In the genomic region with DNA sequence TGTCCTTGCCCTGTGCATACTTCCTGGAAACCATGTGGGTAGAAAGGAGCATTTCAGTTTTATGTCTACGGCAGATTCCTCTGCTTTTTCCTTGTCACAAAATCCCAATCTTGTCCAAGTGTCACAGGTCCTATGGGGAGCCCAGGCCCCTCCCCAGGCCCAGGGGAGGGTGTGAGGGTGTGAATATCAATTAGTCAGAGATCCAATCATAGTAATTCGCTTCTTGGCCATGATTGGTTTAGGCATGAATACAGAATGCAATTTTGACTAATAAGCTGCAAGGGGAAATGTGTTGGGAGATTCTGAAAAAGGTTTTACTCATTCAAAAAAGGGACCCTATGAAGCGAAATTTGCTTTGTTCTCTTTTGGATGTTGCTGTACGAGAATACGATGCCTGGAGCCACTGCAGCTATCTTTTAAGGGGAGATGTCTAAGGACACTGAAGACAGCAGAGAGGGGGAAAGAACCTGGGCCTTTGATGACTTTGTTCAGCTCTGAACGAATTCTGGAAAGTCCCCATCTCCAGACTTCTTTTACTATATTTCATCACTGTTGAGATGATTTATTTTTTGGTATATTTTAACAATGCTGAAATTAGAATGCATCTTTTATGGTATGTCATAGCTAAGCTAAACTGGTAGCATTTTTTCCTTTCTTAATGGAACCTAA, we compare ENCODE assay signal across 23 cellular contexts. TPM values are rescaled to one million over a fixed set of nuclear protein-coding genes. Genes with fewer than 3 reads are reported as not detected.
DNase-seq lines count a peak whose midpoint lies in the region; ATAC-seq, FAIRE-seq and TF ChIP-seq lines count a peak whose summit lies in the region.
"Had no signal": no experiment of that assay in that cellular context is flagged by ENCODE, and none has a peak within 500 bp of the region (broad histone marks: within the 10 kb centered on the region; RNA-seq: fewer than 3 reads in every experiment).

No MANE protein-coding gene starts in this region.

- H3K4me3 Mint-ChIP-seq in activated T-cell treated with anti-CD3 and anti-CD28 coated beads, Interleukin-2, amount 50 U/mL, for 4 hours = no peak overlapping the region
- no peak overlapping the region for H3K4me3 Mint-ChIP-seq in activated T-cell treated with anti-CD3 and anti-CD28 coated beads, Interleukin-2, amount 50 U/mL, for 24 hours
- H3K4me3 Mint-ChIP-seq in CD4-positive, alpha-beta memory T cell = no peak overlapping the region
- H3K4me3 Mint-ChIP-seq: HFFc6 had no signal

- no peak for TF ChIP-seq RAD21 in GM12878 (IDR thresholded peaks at IDR 0.05; ENCODE audit: insufficient read depth, low read depth, low read length)

- peaks cover 42% of the 10 kb centered on the region for H3K4me1 Mint-ChIP-seq in activated T-cell treated with anti-CD3 and anti-CD28 coated beads, Interleukin-2, amount 50 U/mL, for 4 hours (ENCODE audit: low read depth)
- peaks cover 54% of the 10 kb centered on the region for H3K4me1 Mint-ChIP-seq in activated T-cell treated with anti-CD3 and anti-CD28 coated beads, Interleukin-2, amount 50 U/mL, for 24 hours (ENCODE audit: low read depth)
- H3K4me1 Mint-ChIP-seq in CD4-positive, alpha-beta memory T cell = peaks cover 39 to 67% (median 49%) of the 10 kb centered on the region in 4 donors

- WGBS in GM12878 (ENCODE audit: insufficient coverage, insufficient replicate concordance, low lambda C conversion rate, missing lambda C conversion rate) = 5% methylated on average over 6 of the region's 6 CpGs

- RAD21 ChIA-PET in GM12878 (lab: Charles Lee; ENCODE audit: unreplicated experiment) = interaction anchor here (1.0 to 5.3 kb wide), 10 partner anchors 15 to 91 kb away, joined by 3 to 25 read pairs (median 8); a partner anchor contains a TSS

- SMC1A ChIA-PET in GM12878 (lab: Charles Lee; ENCODE audit: uncharacterized antibody, unreplicated experiment) = interaction anchor here (0.8 to 6.2 kb wide), 9 partner anchors 10 to 42 kb away, joined by 3 to 42 read pairs (median 13); no protein-coding TSS in a partner anchor

- H3K79me2 ChIP-seq in GM12878 (ENCODE audit: control insufficient read depth, insufficient read depth, low read length) = no peaks in the 10 kb centered on the region

- H3K4me1 ChIP-seq in CD4-positive, alpha-beta memory T cell (ENCODE audit: insufficient read depth, low read length) = peaks cover 33% of the 10 kb centered on the region
- H3K4me1 ChIP-seq in GM12878 (ENCODE audit: control insufficient read depth, insufficient read depth, low read length) (no peaks in the 10 kb centered on the region), rectal smooth muscle tissue (ENCODE audit: control insufficient read depth, insufficient read depth, low read length) (peaks cover 63% of the 10 kb centered on the region)

- no peaks in the 10 kb centered on the region for H3K9me3 ChIP-seq in CD4-positive, alpha-beta memory T cell (ENCODE audit: control insufficient read depth in 1 of 2, low read length in 2 of 2)
- no peaks in the 10 kb centered on the region for H3K9me3 ChIP-seq in GM12878 (replicated peaks; ENCODE audit: control insufficient read depth, insufficient read depth, low read length)
- H3K9me3 ChIP-seq: BLaER1 had no signal

- FAIRE-seq in GM12878 (lab: Jason Lieb, UNC) = no peak
- FAIRE-seq: A204.1, GM19239, H1, HepG2 had no signal

- TF ChIP-seq EP300 in GM12878 (IDR thresholded peaks at IDR 0.05; ENCODE audit: borderline replicate concordance in 1 of 2, control insufficient read depth in 1 of 2, low read depth in 2 of 2, low read length in 2 of 2) = no peak

- no peak overlapping the region for H3K9ac ChIP-seq in GM12878 (ENCODE audit: control insufficient read depth, insufficient read depth, low read length)
- H3K9ac ChIP-seq in rectal smooth muscle tissue (ENCODE audit: low read length) = no peak overlapping the region
- H3K9ac ChIP-seq: BLaER1 had no signal

- no peak overlapping the region for H3K4me3 ChIP-seq in CD4-positive, alpha-beta memory T cell (ENCODE audit: low read length in 2 of 2)
- H3K4me3 ChIP-seq in GM12878 (no peak overlapping the region), rectal smooth muscle tissue (ENCODE audit: low read length) (no peak overlapping the region)
- H3K4me3 ChIP-seq: BLaER1 had no signal

- CTCF ChIA-PET in CD4-positive, alpha-beta memory T cell (lab: Charles Lee; ENCODE audit: partially characterized antibody) = interaction anchor here (1.0 to 2.2 kb wide), 3 partner anchors 8 to 27 kb away, joined by 3 to 6 read pairs (median 3); no protein-coding TSS in a partner anchor
- CTCF ChIA-PET in GM12878 (lab: Yijun Ruan, JAX) = interaction anchor here (0.8 to 7.5 kb wide), 11 partner anchors 9 to 91 kb away, joined by 3 to 44 read pairs (median 5); no protein-coding TSS in a partner anchor

- BruUV-seq in GM12878 (replicated peaks; lab: Mats Ljungman, UMichigan) = no TSS peak

- intact Hi-C loops in CD4-positive, alpha-beta memory T cell (cut with micrococcal nuclease) = no loop called here
- intact Hi-C loops in GM12878 (cut with micrococcal nuclease; ENCODE audit: unreplicated experiment) = no loop called here

- no peak overlapping the region for H3K27ac ChIP-seq in CD4-positive, alpha-beta memory T cell (ENCODE audit: low read depth, low read length)
- H3K27ac ChIP-seq in GM12878 (ENCODE audit: control insufficient read depth, insufficient read depth) (no peak overlapping the region), rectal smooth muscle tissue (ENCODE audit: low read depth, low read length) (peak overlapping the region; percentile 70)
- H3K27ac ChIP-seq: BLaER1 had no signal

- no peak overlapping the region for H3K4me2 ChIP-seq in GM12878 (ENCODE audit: control insufficient read depth, insufficient read depth)

- H4K20me1 ChIP-seq in GM12878 (ENCODE audit: control insufficient read depth, insufficient read depth) = no peaks in the 10 kb centered on the region
- H4K20me1 ChIP-seq: BLaER1 had no signal

- peaks cover 2% of the 10 kb centered on the region for H3K36me3 Mint-ChIP-seq in activated T-cell treated with anti-CD3 and anti-CD28 coated beads, Interleukin-2, amount 50 U/mL, for 4 hours (ENCODE audit: insufficient read depth)
- no peaks in the 10 kb centered on the region for H3K36me3 Mint-ChIP-seq in activated T-cell treated with anti-CD3 and anti-CD28 coated beads, Interleukin-2, amount 50 U/mL, for 24 hours (ENCODE audit: low read depth)
- H3K36me3 Mint-ChIP-seq in CD4-positive, alpha-beta memory T cell = peaks cover 0 to 3% of the 10 kb centered on the region in 2 donors

- TF ChIP-seq POLR2A in GM12878 (IDR thresholded peaks at IDR 0.05; ENCODE audit: low read depth, low read length) = no peak

- H3K36me3 ChIP-seq in CD4-positive, alpha-beta memory T cell (ENCODE audit: insufficient read depth, low read length) = no peaks in the 10 kb centered on the region
- no peaks in the 10 kb centered on the region for H3K36me3 ChIP-seq in GM12878 (ENCODE audit: control insufficient read depth in 2 of 2, insufficient read depth in 2 of 2, low read length in 1 of 2)
- H3K36me3 ChIP-seq in rectal smooth muscle tissue (ENCODE audit: control insufficient read depth, insufficient read depth, low read length) = no peaks in the 10 kb centered on the region

- no peak overlapping the region for H2AFZ ChIP-seq in GM12878 (ENCODE audit: control insufficient read depth, low read depth, low read length)

- no peak for TF ChIP-seq CTCF in GM12878 (IDR thresholded peaks at IDR 0.05 in 2 of 3, conservative IDR thresholded peaks at IDR 0.05 in 1 of 3; ENCODE audit: control insufficient read depth in 2 of 3, extremely low read depth in 1 of 3, insufficient read depth in 1 of 3, low read depth in 3 of 3, low read length in 3 of 3)

- no peaks in the 10 kb centered on the region for H3K27me3 Mint-ChIP-seq in activated T-cell treated with anti-CD3 and anti-CD28 coated beads, Interleukin-2, amount 50 U/mL, for 4 hours (ENCODE audit: low read depth)
- no peaks in the 10 kb centered on the region for H3K27me3 Mint-ChIP-seq in activated T-cell treated with anti-CD3 and anti-CD28 coated beads, Interleukin-2, amount 50 U/mL, for 24 hours
- no peaks in the 10 kb centered on the region for H3K27me3 Mint-ChIP-seq in CD4-positive, alpha-beta memory T cell

- DNase-seq in activated T-cell treated with anti-CD3 and anti-CD28 coated beads, Interleukin-2, amount 50 U/mL, for 4 hours = no peak
- no peak for DNase-seq in activated T-cell treated with anti-CD3 and anti-CD28 coated beads, Interleukin-2, amount 50 U/mL, for 24 hours
- no peak for DNase-seq in CD4-positive, alpha-beta memory T cell
- DNase-seq in GM12878 (ENCODE audit: low read depth, low spot score) = no peak
- no peak for DNase-seq in dedifferentiated amniotic fluid mesenchymal stem cell (ENCODE audit: extremely low spot score)
- DNase-seq in iPS-NIHi11 (ENCODE audit: low spot score) = no peak
- DNase-seq: EL, HFFc6, KG1, NCI-H1048, NCI-H1436 treated with DMSO at 0.1 percent for 48 hours, NCI-H2029 treated with DMSO at 0.1 percent for 48 hours, NCI-H510A, NCI-H774, RPMI8226 had no signal

- in situ Hi-C loops in GM12878 (cut with MboI) = no loop called here

- no peaks in the 10 kb centered on the region for H3K27me3 ChIP-seq in CD4-positive, alpha-beta memory T cell (ENCODE audit: insufficient read depth, low read length)
- no peaks in the 10 kb centered on the region; a peak in 2 of 4 replicates for H3K27me3 ChIP-seq in GM12878 (replicated peaks in 1 of 2; ENCODE audit: control insufficient read depth in 2 of 2, insufficient read depth in 2 of 2, low read length in 1 of 2)
- no peaks in the 10 kb centered on the region for H3K27me3 ChIP-seq in rectal smooth muscle tissue (ENCODE audit: control insufficient read depth, insufficient read depth, low read length)
- H3K27me3 ChIP-seq: BLaER1 had no signal

- POLR2A ChIA-PET in CD4-positive, alpha-beta memory T cell (lab: Charles Lee; ENCODE audit: partially characterized antibody) = interaction anchor here (1.1 kb wide), 1 partner anchor 29 kb away, joined by 4 read pairs; no protein-coding TSS in a partner anchor
- POLR2A ChIA-PET in GM12878 (lab: Charles Lee) = interaction anchor here (0.9 to 2.0 kb wide), 5 partner anchors 11 to 28 kb away, joined by 3 to 12 read pairs (median 7); no protein-coding TSS in a partner anchor

- no peaks in the 10 kb centered on the region for H3K9me3 Mint-ChIP-seq in activated T-cell treated with anti-CD3 and anti-CD28 coated beads, Interleukin-2, amount 50 U/mL, for 4 hours
- H3K9me3 Mint-ChIP-seq in activated T-cell treated with anti-CD3 and anti-CD28 coated beads, Interleukin-2, amount 50 U/mL, for 24 hours = no peaks in the 10 kb centered on the region
- H3K9me3 Mint-ChIP-seq in CD4-positive, alpha-beta memory T cell = peaks cover 0 to 2% (median 0%) of the 10 kb centered on the region in 8 donors
- H3K9me3 Mint-ChIP-seq: HFFc6 had no signal

- H3K27ac Mint-ChIP-seq in activated T-cell treated with anti-CD3 and anti-CD28 coated beads, Interleukin-2, amount 50 U/mL, for 24 hours = no peak overlapping the region
- H3K27ac Mint-ChIP-seq in CD4-positive, alpha-beta memory T cell = peak overlapping the region in 4 of 7 donors; percentile 13 to 63 (median 52)
- H3K27ac Mint-ChIP-seq: HFFc6 had no signal

- ATAC-seq in activated T-cell treated with anti-CD3 and anti-CD28 coated beads, Interleukin-2, amount 50 U/mL, for 4 hours = peak; percentile 37 to 52
- ATAC-seq in GM12878 (peak; percentile 57), GM18870 (IDR thresholded peaks at IDR 0.05; ENCODE audit: unreplicated experiment) (no peak)
- ATAC-seq: HepG2 had no signal

RNA-seq across cellular contexts. Expression of a gene that starts 18.2 kb away (rescaled TPM):
- under 1 TPM in 2 of 3 donors, not detected in 1; 0.16 to 0.30 TPM for total RNA-seq in activated T-cell treated with anti-CD3 and anti-CD28 coated beads, Interleukin-2, amount 50 U/mL, for 4 hours
- total RNA-seq in CD4-positive, alpha-beta memory T cell = 1 to 10 TPM; 1.3 to 3.5 TPM
- 10 to 100 TPM; 20.8 to 21.8 TPM for polyA plus RNA-seq in CD4-positive, alpha-beta memory T cell
- total RNA-seq in GM12878 (2013; cell fraction: nucleolus; rRNA removed) = 1.0 TPM in 2 replicates
- total RNA-seq in GM12878 (2014; rRNA removed) = under 0.01 TPM in 1 of 2 replicates, not detected in the other
- total RNA-seq in GM12878 (2014; rRNA removed; fragmentation: Illumina TruSeq; extraction: Trizol) = not detected in 2 replicates
- total RNA-seq in GM12878 (2021) = not detected in 2 replicates
- polyA plus RNA-seq in GM12878 (2011; ENCODE audit: low read depth) = not detected
- 0.73 and 1.1 TPM in 2 replicates for polyA plus RNA-seq in GM12878 (2011; rRNA removed)
- 0.27 and 0.34 TPM in 2 replicates for polyA plus RNA-seq in GM12878 (2011; cell fraction: cytosol; rRNA removed)
- polyA plus RNA-seq in GM12878 (2011; cell fraction: nucleus; rRNA removed) = 0.38 and 0.91 TPM in 2 replicates
- polyA plus RNA-seq in GM12878 (2012) = not detected in 2 replicates
- not detected in 2 replicates for polyA plus RNA-seq in GM12878 (2014; fragmentation: Illumina TruSeq; extraction: Trizol)
- polyA plus RNA-seq in GM12878 (2014; fragmentation: Nextera tagmentation; extraction: Ambion mirVana) = not detected
- polyA plus RNA-seq in GM12878 (2014; rRNA removed) = not detected in 2 replicates
- not detected for polyA plus RNA-seq in GM12878 (2016; fragmentation: Nextera tagmentation; extraction: Ambion mirVana)
- polyA minus RNA-seq in GM12878 (2011; rRNA and poly(A)+ RNA removed) = 0.46 and 0.66 TPM in 2 replicates
- not detected in 2 replicates for polyA minus RNA-seq in GM12878 (2011; cell fraction: cytosol; rRNA and poly(A)+ RNA removed)
- polyA minus RNA-seq in GM12878 (2011; cell fraction: nucleus; rRNA and poly(A)+ RNA removed) = 0.12 TPM in 1 of 2 replicates, not detected in the other
- total RNA-seq: HepG2 had no signal
- polyA plus RNA-seq: HepG2 had no signal

RNA-seq across cellular contexts. Expression of a gene that starts 41.5 kb away (rescaled TPM):
- not detected for total RNA-seq in activated T-cell treated with anti-CD3 and anti-CD28 coated beads, Interleukin-2, amount 50 U/mL, for 4 hours
- not detected for total RNA-seq in CD4-positive, alpha-beta memory T cell
- not detected for polyA plus RNA-seq in CD4-positive, alpha-beta memory T cell
- total RNA-seq in GM12878 (2013; cell fraction: nucleolus; rRNA removed) = not detected in 2 replicates
- total RNA-seq in GM12878 (2014; rRNA removed) = not detected in 2 replicates
- not detected in 2 replicates for total RNA-seq in GM12878 (2014; rRNA removed; fragmentation: Illumina TruSeq; extraction: Trizol)
- total RNA-seq in GM12878 (2021) = not detected in 2 replicates
- polyA plus RNA-seq in GM12878 (2011; ENCODE audit: low read depth) = not detected
- not detected in 2 replicates for polyA plus RNA-seq in GM12878 (2011; rRNA removed)
- not detected in 2 replicates for polyA plus RNA-seq in GM12878 (2011; cell fraction: cytosol; rRNA removed)
- polyA plus RNA-seq in GM12878 (2011; cell fraction: nucleus; rRNA removed) = not detected in 2 replicates
- not detected in 2 replicates for polyA plus RNA-seq in GM12878 (2012)
- polyA plus RNA-seq in GM12878 (2014; fragmentation: Illumina TruSeq; extraction: Trizol) = not detected in 2 replicates
- not detected for polyA plus RNA-seq in GM12878 (2014; fragmentation: Nextera tagmentation; extraction: Ambion mirVana)
- not detected in 2 replicates for polyA plus RNA-seq in GM12878 (2014; rRNA removed)
- polyA plus RNA-seq in GM12878 (2016; fragmentation: Nextera tagmentation; extraction: Ambion mirVana) = not detected
- polyA minus RNA-seq in GM12878 (2011; rRNA and poly(A)+ RNA removed) = not detected in 2 replicates
- not detected in 2 replicates for polyA minus RNA-seq in GM12878 (2011; cell fraction: cytosol; rRNA and poly(A)+ RNA removed)
- polyA minus RNA-seq in GM12878 (2011; cell fraction: nucleus; rRNA and poly(A)+ RNA removed) = not detected in 2 replicates
- total RNA-seq: H1, HepG2, HFFc6, M059J had no signal
- polyA plus RNA-seq: H1, HepG2 had no signal
